ENCODE assay signal across 16 cellular contexts in genomic region chr12:11609045-11609444, GRCh38. TPM values are rescaled to one million over a fixed set of nuclear protein-coding genes. Genes with fewer than 3 reads are reported as not detected.
DNase-seq lines count a peak whose midpoint lies in the region; ATAC-seq, FAIRE-seq and TF ChIP-seq lines count a peak whose summit lies in the region.
"Had no signal": no experiment of that assay in that cellular context is flagged by ENCODE, and none has a peak within 500 bp of the region (broad histone marks: within the 10 kb centered on the region; RNA-seq: fewer than 3 reads in every experiment).

No MANE protein-coding gene starts in this region.

- peak overlapping the region; percentile 99 for H4K91ac ChIP-seq in H1 (replicated peaks; ENCODE audit: insufficient read length, low read length)

- DNase-seq in ELF-1 (ENCODE audit: low read depth, low spot score) = peak; percentile 74
- DNase-seq in OCI-LY7 (ENCODE audit: low spot score) = no peak
- peak in 1 of 2 experiments; percentile 59 for DNase-seq in H1 (ENCODE audit: low read depth in 1 of 2, low spot score in 2 of 2)
- no peak for DNase-seq in CD1c-positive myeloid dendritic cell (ENCODE audit: extremely low spot score)
- no peak for DNase-seq in lower lobe of right lung
- DNase-seq in activated CD4-positive, alpha-beta T cell treated with anti-CD3 and anti-CD28 coated beads for 48 hours = no peak
- DNase-seq in T-helper 9 cell = no peak
- DNase-seq: NCI-H1436 treated with DMSO at 0.1 percent for 48 hours, NCI-H2081 treated with DMSO at 0.1 percent for 48 hours, NCI-H2227 treated with DMSO at 0.1 percent for 48 hours, NCI-H526 treated with DMSO at 0.1 percent for 48 hours, Peyer's patch, Right ventricle myocardium superior had no signal

- intact Hi-C loops in OCI-LY7 (cut with micrococcal nuclease; ENCODE audit: unreplicated experiment) = no loop called here
- intact Hi-C loops in lower lobe of right lung (cut with DNase I) = no loop called here

- H2AK5ac ChIP-seq in H1 (ENCODE audit: low read depth, low read length) = peak overlapping the region; percentile 99; the same call in 1 of the 2 replicates

- no peaks in the 10 kb centered on the region for H3K9me2 ChIP-seq in OCI-LY7 (ENCODE audit: insufficient read depth, low read length)

- POLR2A ChIA-PET in OCI-LY7 (lab: Charles Lee) = interaction anchor here (0.5 to 1.2 kb wide), 2 partner anchors 10 to 284 kb away, joined by 4 read pairs; no protein-coding TSS in a partner anchor
- POLR2A ChIA-PET in H1 (lab: Charles Lee; ENCODE audit: partially characterized antibody) = interaction anchor here (0.6 to 2.3 kb wide), 26 partner anchors 8 to 424 kb away, joined by 3 to 35 read pairs (median 3); partner anchors contain the start of gene ETV6

- H2BK15ac ChIP-seq in H1 (ENCODE audit: low read length) = peak overlapping the region; percentile 95; the same call in 1 of the 2 replicates

- TF ChIP-seq EP300 in H1 (IDR thresholded peaks at IDR 0.05; ENCODE audit: borderline replicate concordance in 1 of 2, low read depth in 2 of 2, low read length in 2 of 2) = peak in 1 of 2 experiments; percentile 98; a peak in 2 of 3 replicates

- peak overlapping the region; percentile 95 for H3K18ac ChIP-seq in H1 (ENCODE audit: extremely low read depth, low read length)

- TF ChIP-seq POLR2A in H1 (IDR thresholded peaks at IDR 0.05; ENCODE audit: control extremely low read depth in 1 of 2, low read depth in 2 of 2, low read length in 2 of 2) = peak in 1 of 2 experiments; percentile 75; a peak in 2 of 3 replicates

- 0% methylated on average over 4 of the region's 4 CpGs; no CpG with 5 or more reads in 1 of the 2 experiments for WGBS in H1 (ENCODE audit: extremely low coverage in 1 of 2, insufficient coverage in 1 of 2, insufficient read length in 1 of 2, insufficient replicate concordance in 2 of 2, low coverage in 1 of 2, low lambda C conversion rate in 2 of 2, missing lambda C conversion rate in 1 of 2), 2 experiments

- H3K36me3 ChIP-seq in OCI-LY7 (ENCODE audit: insufficient read depth, low read length) = no peaks in the 10 kb centered on the region
- no peaks in the 10 kb centered on the region for H3K36me3 ChIP-seq in H1 (ENCODE audit: control insufficient read depth in 2 of 4, insufficient read depth in 4 of 4, low read length in 3 of 4)
- H3K36me3 ChIP-seq in iPS-18a (ENCODE audit: control insufficient read depth, low read depth, low read length) = no peaks in the 10 kb centered on the region
- no peaks in the 10 kb centered on the region for H3K36me3 ChIP-seq in lower lobe of right lung
- H3K36me3 ChIP-seq: BLaER1 treated with 17β-estradiol and CSF1 and Interleukin-3, amounts not matched to agents 10 nM and 100 nM; Peyer's patch had no signal

- no peak overlapping the region for H3K4me2 ChIP-seq in OCI-LY7 (ENCODE audit: low read length)
- H3K4me2 ChIP-seq in H1 (ENCODE audit: insufficient read depth in 1 of 2, low read depth in 2 of 2, low read length in 2 of 2) = peak overlapping the region; percentile 49 to 65
- H3K4me2 ChIP-seq: BLaER1 treated with 17β-estradiol and CSF1 and Interleukin-3, amounts not matched to agents 10 nM and 100 nM had no signal

- peak overlapping the region; percentile 99; the same call in 1 of the 2 replicates for H2BK20ac ChIP-seq in H1 (ENCODE audit: low read length)

- H2AFZ ChIP-seq in OCI-LY7 (ENCODE audit: low read length) = peak overlapping the region; percentile 71
- no peak overlapping the region for H2AFZ ChIP-seq in H1 (ENCODE audit: low read length)

- no peak for TF ChIP-seq CTCF in OCI-LY7 (conservative IDR thresholded peaks at IDR 0.05; ENCODE audit: low read length)
- TF ChIP-seq CTCF in H1 (IDR thresholded peaks at IDR 0.05; ENCODE audit: control extremely low read depth in 1 of 3, insufficient read depth in 1 of 3, low read depth in 1 of 3, low read length in 3 of 3) = no peak
- TF ChIP-seq CTCF in lower lobe of right lung (IDR thresholded peaks at IDR 0.05) = no peak

- H2BK12ac ChIP-seq in H1 (ENCODE audit: low read depth, low read length) = peak overlapping the region; percentile 100

- no peak for ATAC-seq in lower lobe of right lung

- H3K27me3 ChIP-seq in H1 (replicated peaks in 1 of 4; ENCODE audit: control insufficient read depth in 3 of 4, extremely low read depth in 1 of 4, insufficient read depth in 3 of 4, low read length in 3 of 4) = no peaks in the 10 kb centered on the region
- no peaks in the 10 kb centered on the region for H3K27me3 ChIP-seq in iPS-18a (ENCODE audit: control insufficient read depth, insufficient read depth, low read length)
- H3K27me3 ChIP-seq in lower lobe of right lung (ENCODE audit: low read depth) = no peaks in the 10 kb centered on the region
- H3K27me3 ChIP-seq: BLaER1 treated with 17β-estradiol and CSF1 and Interleukin-3, amounts not matched to agents 10 nM and 100 nM; Peyer's patch had no signal

- no peak overlapping the region for H4K8ac ChIP-seq in H1 (ENCODE audit: extremely low read depth, insufficient read depth, low read length)

- H3K4me3 ChIP-seq in OCI-LY7 (ENCODE audit: low read depth, low read length, poor library complexity, severe bottlenecking) (no peak overlapping the region), H1 (ENCODE audit: extremely low read depth in 1 of 4, insufficient read depth in 2 of 4, low read depth in 3 of 4, low read length in 4 of 4) (peak overlapping the region; percentile 14 to 53 (median 40); a peak in 7 of 8 replicates), iPS-18a (ENCODE audit: low read length) (peak overlapping the region; percentile 67), lower lobe of right lung (no peak overlapping the region)
- H3K4me3 ChIP-seq: BLaER1 treated with 17β-estradiol and CSF1 and Interleukin-3, amounts not matched to agents 10 nM and 100 nM; Peyer's patch had no signal

- H3K23ac ChIP-seq in H1 (ENCODE audit: insufficient read length) = no peak overlapping the region

- H3K4me1 ChIP-seq in OCI-LY7 (ENCODE audit: insufficient read depth, low read length, poor library complexity, severe bottlenecking) (no peaks in the 10 kb centered on the region), H1 (replicated peaks in 1 of 4; ENCODE audit: control insufficient read depth in 3 of 4, insufficient read depth in 4 of 4, low read length in 3 of 4) (peaks cover 5 to 21% (median 14%) of the 10 kb centered on the region in 4 experiments), iPS-18a (ENCODE audit: control insufficient read depth, low read depth, low read length) (peaks cover 22% of the 10 kb centered on the region), lower lobe of right lung (no peaks in the 10 kb centered on the region)
- H3K4me1 ChIP-seq: BLaER1 treated with 17β-estradiol and CSF1 and Interleukin-3, amounts not matched to agents 10 nM and 100 nM; Peyer's patch had no signal

- H3K23me2 ChIP-seq in H1 (ENCODE audit: low read depth, low read length) = peaks cover 2% of the 10 kb centered on the region; the same call in 1 of the 2 replicates

- H3K14ac ChIP-seq in H1 (ENCODE audit: insufficient read length) = no peak overlapping the region

- no TSS peak for BruUV-seq in OCI-LY7 (replicated peaks; lab: Mats Ljungman, UMichigan)

- peak overlapping the region; percentile 100; the same call in 1 of the 2 replicates for H2BK5ac ChIP-seq in H1 (ENCODE audit: low read depth, low read length)

- peak; percentile 84 for FAIRE-seq in H1 (lab: Jason Lieb, UNC)

- H4K5ac ChIP-seq in H1 (ENCODE audit: insufficient read length, low read depth, low read length) = peak overlapping the region; percentile 94

- H3K9me3 ChIP-seq in OCI-LY7 (ENCODE audit: low read length) (no peaks in the 10 kb centered on the region), H1 (ENCODE audit: insufficient read depth in 2 of 2, low read depth in 1 of 2, low read length in 1 of 2) (no peaks in the 10 kb centered on the region), iPS-18a (ENCODE audit: control insufficient read depth, low read depth, low read length) (no peaks in the 10 kb centered on the region), lower lobe of right lung (no peaks in the 10 kb centered on the region)
- H3K9me3 ChIP-seq: BLaER1 treated with 17β-estradiol and CSF1 and Interleukin-3, amounts not matched to agents 10 nM and 100 nM; Peyer's patch had no signal

- H3K79me2 ChIP-seq in OCI-LY7 (ENCODE audit: insufficient read depth, low read depth, low read length) = no peaks in the 10 kb centered on the region
- H3K79me2 ChIP-seq in H1 (ENCODE audit: control insufficient read depth in 1 of 2, insufficient read depth in 2 of 2, low read length in 2 of 2) = peaks cover 0 to 19% of the 10 kb centered on the region in 2 experiments; a peak in 2 of 4 replicates

- peak overlapping the region; percentile 99 for H2BK120ac ChIP-seq in H1 (replicated peaks; ENCODE audit: low read depth, low read length)

- H4K20me1 ChIP-seq in OCI-LY7 (ENCODE audit: insufficient read depth, low read length) (no peaks in the 10 kb centered on the region), H1 (replicated peaks in 1 of 2; ENCODE audit: control insufficient read depth in 1 of 2, insufficient read depth in 2 of 2, low read length in 2 of 2) (no peaks in the 10 kb centered on the region)
- H4K20me1 ChIP-seq: BLaER1 treated with 17β-estradiol and CSF1 and Interleukin-3, amounts not matched to agents 10 nM and 100 nM had no signal

- CTCF ChIA-PET in OCI-LY7 (lab: Charles Lee; ENCODE audit: unreplicated experiment) = interaction anchor here (0.5 kb wide), 1 partner anchor 126 kb away, joined by 3 read pairs; no protein-coding TSS in a partner anchor
- CTCF ChIA-PET in H1 (lab: Charles Lee; ENCODE audit: partially characterized antibody) = interaction anchor here (0.9 to 1.1 kb wide), 2 partner anchors 14 to 29 kb away, joined by 4 to 5 read pairs; no protein-coding TSS in a partner anchor

- H3K56ac ChIP-seq in H1 (replicated peaks; ENCODE audit: insufficient read length, low read depth, low read length) = peak overlapping the region; percentile 99

- peak overlapping the region; percentile 97 for H3K4ac ChIP-seq in H1 (replicated peaks; ENCODE audit: insufficient read length, low read depth, low read length)

- H3K27ac ChIP-seq in OCI-LY7 (ENCODE audit: low read depth, low read length, poor library complexity, severe bottlenecking) (no peak overlapping the region), H1 (ENCODE audit: low read depth, low read length) (peak overlapping the region; percentile 88), iPS-18a (ENCODE audit: low read length) (peak overlapping the region; percentile 95), lower lobe of right lung (no peak overlapping the region)
- H3K27ac ChIP-seq: 22Rv1; BLaER1 treated with 17β-estradiol and CSF1 and Interleukin-3, amounts not matched to agents 10 nM and 100 nM; Peyer's patch had no signal

- peak overlapping the region in 3 of 4 experiments; percentile 44 to 60 (median 56); a peak in 5 of 7 replicates for H3K9ac ChIP-seq in H1 (replicated peaks in 1 of 4; ENCODE audit: extremely low read depth in 1 of 4, low read depth in 3 of 4, low read length in 3 of 4)
- peak overlapping the region; percentile 82 for H3K9ac ChIP-seq in iPS-18a (ENCODE audit: low read length)
- H3K9ac ChIP-seq: BLaER1 treated with 17β-estradiol and CSF1 and Interleukin-3, amounts not matched to agents 10 nM and 100 nM had no signal

- H3K79me1 ChIP-seq in H1 (ENCODE audit: low read depth, low read length) = no peaks in the 10 kb centered on the region

- peak in 1 of 2 experiments; percentile 15; a peak in 1 of 4 replicates for TF ChIP-seq RAD21 in H1 (IDR thresholded peaks at IDR 0.05 in 1 of 2, conservative IDR thresholded peaks at IDR 0.05 in 1 of 2; ENCODE audit: low read depth in 2 of 2, low read length in 2 of 2)

RNA-seq across cellular contexts. Expression of gene ETV6, which starts 40.4 kb away (rescaled TPM):
- 17.2 and 19.3 TPM in 2 replicates for total RNA-seq in OCI-LY7 (2014; rRNA removed; shearing (Covaris generic))
- total RNA-seq in OCI-LY7 (2022) = 17.1 and 23.1 TPM in 2 replicates
- 23.9 and 24.6 TPM in 2 replicates for total RNA-seq in H1 (2021; fragmentation: NEBNext Ultra II Directional; extraction: Animal tissue kit (Norgen Biotek cat#: 25700))
- polyA plus RNA-seq in H1 (2011; rRNA removed) = 4.7 and 5.5 TPM in 2 replicates
- 4.5 TPM for polyA plus RNA-seq in H1 (2011; cell fraction: cytosol; rRNA removed)
- polyA plus RNA-seq in H1 (2011; cell fraction: nucleus; rRNA removed) = 7.4 TPM
- 6.5 to 9.8 TPM (median 8.0 TPM) in 4 replicates for polyA plus RNA-seq in H1 (2012, experiment 1 of 2)
- 2.1 TPM for polyA plus RNA-seq in H1 (2012, experiment 2 of 2)
- polyA plus RNA-seq in H1 (2013, experiment 1 of 2) = 14.5 TPM
- 14.1 TPM for polyA plus RNA-seq in H1 (2013, experiment 2 of 2)
- 14.5 and 14.8 TPM in 2 replicates for polyA minus RNA-seq in H1 (2011; rRNA and poly(A)+ RNA removed)
- 9.9 TPM for polyA minus RNA-seq in H1 (2011; cell fraction: cytosol; rRNA and poly(A)+ RNA removed)
- polyA minus RNA-seq in H1 (2011; cell fraction: nucleus; rRNA and poly(A)+ RNA removed) = 22.1 TPM
- total RNA-seq in lower lobe of right lung = 48.4 TPM

Comparison
In these comparisons a context has a peak if more than half of its experiments do, and no peak if none do; other contexts are left out.
1. H3K27ac ChIP-seq: peak in H1 (single experiment) and iPS-18a (single experiment); none in OCI-LY7 (single experiment) and lower lobe of right lung (single experiment).
2. H3K4me3 ChIP-seq: peak in H1 (4 of 4) and iPS-18a (single experiment); none in OCI-LY7 (single experiment) and lower lobe of right lung (single experiment).